ENCODE assay signal across 1 cellular context in genomic region chr16:2206420-2206779, GRCh38.
TF ChIP-seq lines count a peak whose summit lies in the region.

No MANE protein-coding gene starts in this region.

TF ChIP-seq in GM23338, 12 proteins besides CTCF, POLR2A, EP300 and RAD21 (continued from another document):
- TF ChIP-seq REST (IDR thresholded peaks at IDR 0.05; ENCODE audit: unreplicated experiment) (no peak), STAT1 (IDR thresholded peaks at IDR 0.05; ENCODE audit: unreplicated experiment) (no peak), EZH2 (IDR thresholded peaks at IDR 0.05; ENCODE audit: low read depth, unreplicated experiment) (no peak), ETS1 (IDR thresholded peaks at IDR 0.05) (no peak), NANOG (IDR thresholded peaks at IDR 0.05; ENCODE audit: borderline replicate concordance) (no peak), JUNB (IDR thresholded peaks at IDR 0.05; ENCODE audit: unreplicated experiment) (no peak), ZNF331 (CRISPR knock-in tag; IDR thresholded peaks at IDR 0.05; ENCODE audit: low read depth) (no peak), ZNF114 (CRISPR knock-in tag; IDR thresholded peaks at IDR 0.05) (no peak), CREB1 (CRISPR knock-in tag; IDR thresholded peaks at IDR 0.05; ENCODE audit: low read depth) (no peak)
